Comparison of ENCODE assay signal across 10 cellular contexts in genomic region chr16:57013268-57013667, GRCh38. TPM values are rescaled to one million over a fixed set of nuclear protein-coding genes. Genes with fewer than 3 reads are reported as not detected.
DNase-seq lines count a peak whose midpoint lies in the region; ATAC-seq, FAIRE-seq and TF ChIP-seq lines count a peak whose summit lies in the region.
"Had no signal": no experiment of that assay in that cellular context is flagged by ENCODE, and none has a peak within 500 bp of the region (broad histone marks: within the 10 kb centered on the region; RNA-seq: fewer than 3 reads in every experiment).

No MANE protein-coding gene starts in this region.

- no peak overlapping the region for H3K4me3 ChIP-seq in Karpas-422 (ENCODE audit: low read length)
- H3K4me3 ChIP-seq in astrocyte (ENCODE audit: insufficient read depth, low read depth, low read length): no peak overlapping the region

- TF ChIP-seq POLR2A in GM12891 (IDR thresholded peaks at IDR 0.05; ENCODE audit: low read depth, low read length): no peak

- no peaks in the 10 kb centered on the region for H3K9me2 ChIP-seq in Karpas-422 (replicated peaks; ENCODE audit: insufficient read depth, low read length)

- H3K4me2 ChIP-seq in Karpas-422 (ENCODE audit: low read depth, low read length, poor library complexity, severe bottlenecking) (no peak overlapping the region), astrocyte (ENCODE audit: low read length) (peak overlapping the region; percentile 21)

- no peak for ATAC-seq in naive thymus-derived CD8-positive, alpha-beta T cell

- H2AFZ ChIP-seq in Karpas-422 (ENCODE audit: low read length) (no peak overlapping the region), astrocyte (ENCODE audit: low read depth, low read length) (no peak overlapping the region)

- H3K36me3 ChIP-seq in Karpas-422 (ENCODE audit: insufficient read depth, low read length): peaks cover 12% of the 10 kb centered on the region
- H3K36me3 ChIP-seq in astrocyte (ENCODE audit: insufficient read depth, low read length): no peaks in the 10 kb centered on the region

- H3K36me3 Mint-ChIP-seq in astrocyte (ENCODE audit: low read depth, unreplicated experiment): peaks cover 12% of the 10 kb centered on the region
- peaks cover 15 to 47% (median 17%) of the 10 kb centered on the region in 3 donors for H3K36me3 Mint-ChIP-seq in naive thymus-derived CD8-positive, alpha-beta T cell

- H3K4me1 ChIP-seq in Karpas-422 (ENCODE audit: low read length) (peaks cover 67% of the 10 kb centered on the region), astrocyte (ENCODE audit: insufficient read depth, low read length) (peaks cover 14% of the 10 kb centered on the region)

- no peaks in the 10 kb centered on the region for H3K9me3 ChIP-seq in Karpas-422 (ENCODE audit: low read length)
- H3K9me3 ChIP-seq in astrocyte (ENCODE audit: insufficient read depth, low read depth, low read length): peaks cover 3% of the 10 kb centered on the region

- POLR2A ChIA-PET in naive thymus-derived CD8-positive, alpha-beta T cell (lab: Charles Lee): interaction anchor here (1.0 to 15.8 kb wide), 6 partner anchors 10 to 26 kb away, joined by 4 to 162 read pairs (median 8); partner anchors contain the start of gene NLRC5

- no peaks in the 10 kb centered on the region for H3K27me3 Mint-ChIP-seq in astrocyte (ENCODE audit: low read depth, unreplicated experiment)
- no peaks in the 10 kb centered on the region for H3K27me3 Mint-ChIP-seq in naive thymus-derived CD8-positive, alpha-beta T cell

- peak; percentile 66 for FAIRE-seq in astrocyte (lab: Jason Lieb, UNC)
- no peak for FAIRE-seq in GM12891 (lab: Jason Lieb, UNC)
- FAIRE-seq: TTC549, urothelium cell line had no signal

- H3K27ac Mint-ChIP-seq in astrocyte (ENCODE audit: unreplicated experiment): peak overlapping the region; percentile 1
- peak overlapping the region; percentile 87 to 99 (median 95) for H3K27ac Mint-ChIP-seq in naive thymus-derived CD8-positive, alpha-beta T cell

- peak; percentile 17 for DNase-seq in Daoy (ENCODE audit: low read depth)
- no peak for DNase-seq in Karpas-422
- DNase-seq in astrocyte (ENCODE audit: low read depth): peak; percentile 86
- no peak for DNase-seq in naive thymus-derived CD8-positive, alpha-beta T cell
- no peak for DNase-seq in GM12891 (ENCODE audit: insufficient read length, low spot score)
- DNase-seq in substantia nigra (lab: John Stamatoyannopoulos, UW): no peak
- DNase-seq in GM10266 (ENCODE audit: extremely low spot score): no peak

- peak overlapping the region; percentile 87 for H3K27ac ChIP-seq in Karpas-422 (ENCODE audit: low read length)
- H3K27ac ChIP-seq in astrocyte (ENCODE audit: low read depth, low read length): peak overlapping the region; percentile 23
- no peak overlapping the region for H3K27ac ChIP-seq in substantia nigra (ENCODE audit: low read depth, low read length, poor library complexity, severe bottlenecking)

- peaks cover 3% of the 10 kb centered on the region for H3K9me3 Mint-ChIP-seq in astrocyte (ENCODE audit: unreplicated experiment)
- no peaks in the 10 kb centered on the region for H3K9me3 Mint-ChIP-seq in naive thymus-derived CD8-positive, alpha-beta T cell

- H3K4me1 Mint-ChIP-seq in astrocyte (ENCODE audit: low read depth, unreplicated experiment): peaks cover 16% of the 10 kb centered on the region
- H3K4me1 Mint-ChIP-seq in naive thymus-derived CD8-positive, alpha-beta T cell: peaks cover 29 to 87% (median 81%) of the 10 kb centered on the region in 4 donors

- TF ChIP-seq CTCF in astrocyte (IDR thresholded peaks at IDR 0.05; ENCODE audit: insufficient read depth, low read depth, low read length) (no peak), GM10266 (IDR thresholded peaks at IDR 0.05; ENCODE audit: control insufficient read depth, insufficient read depth, low read depth, missing control alignments) (no peak)

- no peaks in the 10 kb centered on the region for H4K20me1 ChIP-seq in Karpas-422 (ENCODE audit: insufficient read depth, low read depth, low read length)
- no peaks in the 10 kb centered on the region for H4K20me1 ChIP-seq in astrocyte (ENCODE audit: insufficient read depth, low read length)

- H3K79me2 ChIP-seq in Karpas-422 (ENCODE audit: low read length) (peaks cover 58% of the 10 kb centered on the region), astrocyte (ENCODE audit: insufficient read depth, low read length) (peaks cover 6% of the 10 kb centered on the region)

- H3K9ac ChIP-seq in Karpas-422 (ENCODE audit: low read length) (no peak overlapping the region), astrocyte (ENCODE audit: low read length) (no peak overlapping the region)

- H3K27me3 ChIP-seq in Karpas-422 (ENCODE audit: low read length) (no peaks in the 10 kb centered on the region), astrocyte (ENCODE audit: insufficient read depth, low read length) (no peaks in the 10 kb centered on the region)

- H3K4me3 Mint-ChIP-seq in astrocyte (ENCODE audit: unreplicated experiment): no peak overlapping the region
- H3K4me3 Mint-ChIP-seq in naive thymus-derived CD8-positive, alpha-beta T cell: peak overlapping the region in 9 of 10 donors; percentile 50 to 83 (median 75)

TF ChIP-seq in GM12891, 5 proteins besides CTCF, POLR2A, EP300 and RAD21:
- TF ChIP-seq POU2F2 (IDR thresholded peaks at IDR 0.05; ENCODE audit: low read depth, low read length): no peak

RNA-seq across cellular contexts. Expression of gene NLRC5, which starts 23.9 kb away (rescaled TPM):
- 6.5 and 9.0 TPM in 2 replicates for total RNA-seq in Daoy (2014; rRNA removed; shearing (Covaris generic))
- 103 and 116 TPM in 2 replicates for total RNA-seq in Karpas-422 (2014; rRNA removed; shearing (Covaris generic); ENCODE audit: low replicate concordance)
- total RNA-seq in astrocyte: 29.9 and 33.1 TPM in 2 replicates
- total RNA-seq in naive thymus-derived CD8-positive, alpha-beta T cell: 100 to 1,000 TPM; 474 to 488 TPM
- polyA plus RNA-seq in naive thymus-derived CD8-positive, alpha-beta T cell: 100 to 1,000 TPM in 1 of 3 donors, 10 to 100 TPM in 2; 70.4 to 137 (median 80.0) TPM
- polyA plus RNA-seq in GM12891 (2012; ENCODE audit: low read depth, missing spikeins): 44.7 TPM

RNA-seq across cellular contexts. Expression of gene CETP, which starts 51.5 kb away (rescaled TPM):
- total RNA-seq in Daoy (2014; rRNA removed; shearing (Covaris generic)): not detected in 2 replicates
- total RNA-seq in Karpas-422 (2014; rRNA removed; shearing (Covaris generic); ENCODE audit: low replicate concordance): 0.32 and 0.48 TPM in 2 replicates
- 0.17 TPM in 1 of 2 replicates, not detected in the other for total RNA-seq in astrocyte
- under 1 TPM in 1 of 2 experiments, not detected in 1; 0.27 TPM for total RNA-seq in naive thymus-derived CD8-positive, alpha-beta T cell
- under 1 TPM in 2 of 3 donors, not detected in 1; 0.20 to 0.21 TPM for polyA plus RNA-seq in naive thymus-derived CD8-positive, alpha-beta T cell
- 7.3 TPM for polyA plus RNA-seq in GM12891 (2012; ENCODE audit: low read depth, missing spikeins)
- total RNA-seq: osteocyte had no signal

Comparison
In these comparisons a context has a peak if more than half of its experiments do, and no peak if none do; other contexts are left out.
1. DNase-seq: peak in Daoy (single experiment) and astrocyte (single experiment); none in Karpas-422 (single experiment), naive thymus-derived CD8-positive, alpha-beta T cell (0 of 10), GM12891 (single experiment), substantia nigra (0 of 49) and GM10266 (single experiment).